In the genomic region with DNA sequence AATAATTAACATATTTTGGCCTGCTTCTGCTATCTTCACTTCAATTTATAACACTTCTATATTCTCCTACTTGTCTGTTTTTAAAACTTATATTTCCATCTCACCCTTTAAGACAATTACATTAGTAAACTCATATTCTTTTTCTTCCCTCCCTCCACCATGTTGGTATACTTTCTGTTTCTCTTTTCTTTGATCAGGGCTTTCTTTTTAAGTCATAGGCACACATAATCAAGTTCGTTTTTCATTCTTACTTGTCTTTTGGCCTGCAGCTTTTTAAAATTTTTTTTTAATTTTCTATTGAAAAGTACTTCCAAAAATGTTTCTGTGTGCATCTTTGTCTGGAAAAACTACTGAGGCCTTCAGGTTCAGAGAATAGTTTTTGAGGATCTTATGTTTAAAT, we compare ENCODE assay signal across 16 cellular contexts. TPM values are rescaled to one million over a fixed set of nuclear protein-coding genes. Genes with fewer than 3 reads are reported as not detected.
DNase-seq lines count a peak whose midpoint lies in the region; ATAC-seq and TF ChIP-seq lines count a peak whose summit lies in the region.
"Had no signal": no experiment of that assay in that cellular context is flagged by ENCODE, and none has a peak within 500 bp of the region (broad histone marks: within the 10 kb centered on the region; RNA-seq: fewer than 3 reads in every experiment).

No MANE protein-coding gene starts in this region.

- DNase-seq in activated naive CD4-positive, alpha-beta T cell treated with anti-CD3 and anti-CD28 coated beads, Interleukin-2, amount 10 ng/mL, durations not matched to agents 7 days and 5 days = no peak
- no peak for DNase-seq in activated naive CD4-positive, alpha-beta T cell treated with anti-CD3 and anti-CD28 coated beads, Interleukin-2, amount 50 U/mL, for 16 hours
- DNase-seq in Jurkat, Clone E6-1 (ENCODE audit: low read depth, low spot score) = peak; percentile 28
- no peak for DNase-seq in type B pancreatic cell (ENCODE audit: extremely low spot score, unreplicated experiment)
- no peak for DNase-seq in glomerular visceral epithelial cell (ENCODE audit: extremely low spot score)
- DNase-seq in NCI-H1694 treated with DMSO at 0.1 percent for 48 hours (lab: John Stamatoyannopoulos, UW) = no peak
- DNase-seq: DMS153; H9; kidney glomerular epithelial cell; NCI-H446 treated with DMSO at 0.1 percent for 48 hours; stimulated activated CD4-positive, alpha-beta T cell treated with anti-CD3 and anti-CD28 coated beads, Interleukin-2, amount 100 ng/mL, for 24 hours; T1000 had no signal

- no peaks in the 10 kb centered on the region for H3K9me3 Mint-ChIP-seq in activated naive CD4-positive, alpha-beta T cell treated with anti-CD3 and anti-CD28 coated beads, Interleukin-2, amount 10 ng/mL, durations not matched to agents 7 days and 5 days
- no peaks in the 10 kb centered on the region for H3K9me3 Mint-ChIP-seq in activated naive CD8-positive, alpha-beta T cell (ENCODE audit: low read depth)
- no peaks in the 10 kb centered on the region for H3K9me3 Mint-ChIP-seq in type B pancreatic cell
- H3K9me3 Mint-ChIP-seq: H9 had no signal

- CTCF ChIA-PET in activated naive CD4-positive, alpha-beta T cell treated with anti-CD3 and anti-CD28 coated beads, Interleukin-2, amount 10 ng/mL, durations not matched to agents 7 days and 5 days (lab: Charles Lee) = interaction anchor here (0.7 kb wide), 1 partner anchor 64 kb away, joined by 3 read pairs; no protein-coding TSS in a partner anchor

- no peak overlapping the region for H3K4me3 ChIP-seq in Jurkat, Clone E6-1 (ENCODE audit: low read length)

- H3K4me3 Mint-ChIP-seq in activated naive CD4-positive, alpha-beta T cell treated with anti-CD3 and anti-CD28 coated beads, Interleukin-2, amount 10 ng/mL, durations not matched to agents 7 days and 5 days = peak overlapping the region; percentile 74
- H3K4me3 Mint-ChIP-seq in activated naive CD8-positive, alpha-beta T cell = peak overlapping the region; percentile 76
- H3K4me3 Mint-ChIP-seq in type B pancreatic cell = peak overlapping the region; percentile 18
- H3K4me3 Mint-ChIP-seq: H9 had no signal

- peaks cover 19% of the 10 kb centered on the region for H3K36me3 Mint-ChIP-seq in activated naive CD4-positive, alpha-beta T cell treated with anti-CD3 and anti-CD28 coated beads, Interleukin-2, amount 10 ng/mL, durations not matched to agents 7 days and 5 days
- H3K36me3 Mint-ChIP-seq in activated naive CD8-positive, alpha-beta T cell = no peaks in the 10 kb centered on the region
- no peaks in the 10 kb centered on the region for H3K36me3 Mint-ChIP-seq in type B pancreatic cell

- peak overlapping the region; percentile 79 for H3K27ac Mint-ChIP-seq in activated naive CD4-positive, alpha-beta T cell treated with anti-CD3 and anti-CD28 coated beads, Interleukin-2, amount 10 ng/mL, durations not matched to agents 7 days and 5 days
- peak overlapping the region; percentile 75 for H3K27ac Mint-ChIP-seq in activated naive CD8-positive, alpha-beta T cell
- H3K27ac Mint-ChIP-seq in type B pancreatic cell = no peak overlapping the region
- H3K27ac Mint-ChIP-seq: H9 had no signal

- peaks cover 27% of the 10 kb centered on the region for H3K4me1 Mint-ChIP-seq in activated naive CD4-positive, alpha-beta T cell treated with anti-CD3 and anti-CD28 coated beads, Interleukin-2, amount 10 ng/mL, durations not matched to agents 7 days and 5 days
- H3K4me1 Mint-ChIP-seq in activated naive CD8-positive, alpha-beta T cell (ENCODE audit: low read depth) = peaks cover 22% of the 10 kb centered on the region
- no peaks in the 10 kb centered on the region for H3K4me1 Mint-ChIP-seq in type B pancreatic cell (ENCODE audit: unreplicated experiment)

- ATAC-seq in GM21367 (IDR thresholded peaks at IDR 0.05; ENCODE audit: unreplicated experiment) = no peak

- no peaks in the 10 kb centered on the region for H3K27me3 Mint-ChIP-seq in activated naive CD4-positive, alpha-beta T cell treated with anti-CD3 and anti-CD28 coated beads, Interleukin-2, amount 10 ng/mL, durations not matched to agents 7 days and 5 days
- H3K27me3 Mint-ChIP-seq in activated naive CD8-positive, alpha-beta T cell = peaks cover 1% of the 10 kb centered on the region
- no peaks in the 10 kb centered on the region for H3K27me3 Mint-ChIP-seq in type B pancreatic cell

- no peak for TF ChIP-seq CTCF in type B pancreatic cell (conservative IDR thresholded peaks at IDR 0.05)

RNA-seq across cellular contexts. Expression of a gene that starts 2.3 kb away (rescaled TPM):
- not detected for polyA plus RNA-seq in Jurkat, Clone E6-1 (2012; ENCODE audit: insufficient read depth, insufficient read length)
- 1.0 and 2.9 TPM in 2 replicates for total RNA-seq in type B pancreatic cell (ENCODE audit: low replicate concordance)
- total RNA-seq: endothelial cell of umbilical vein, glomerular endothelial cell, H9 had no signal
- polyA plus RNA-seq: endothelial cell of umbilical vein had no signal

Comparison
In these comparisons a context has a peak if more than half of its experiments do, and no peak if none do; other contexts are left out.
1. H3K4me3 Mint-ChIP-seq: peak in every context shown above with its lines; median percentile 76 in activated naive CD8-positive, alpha-beta T cell; 74 in activated naive CD4-positive, alpha-beta T cell treated with anti-CD3 and anti-CD28 coated beads, Interleukin-2, amount 10 ng/mL, durations not matched to agents 7 days and 5 days; 18 in type B pancreatic cell.